In genomic region chr13:98798849-98799645, GRCh38 we compare ENCODE assay signal across 22 cellular contexts. TPM values are rescaled to one million over a fixed set of nuclear protein-coding genes. Genes with fewer than 3 reads are reported as not detected.
DNase-seq lines count a peak whose midpoint lies in the region; ATAC-seq, FAIRE-seq and TF ChIP-seq lines count a peak whose summit lies in the region.
"Had no signal": no experiment of that assay in that cellular context is flagged by ENCODE, and none has a peak within 500 bp of the region (broad histone marks: within the 10 kb centered on the region; RNA-seq: fewer than 3 reads in every experiment).

No MANE protein-coding gene starts in this region.

- H2AK5ac ChIP-seq in mesenchymal stem cell (ENCODE audit: low read length, severe bottlenecking): no peak overlapping the region

- intact Hi-C loops in pancreas (cut with DNase I): no loop called here

- no peak overlapping the region for H3K4ac ChIP-seq in mesenchymal stem cell (ENCODE audit: low read depth in 1 of 2, low read length in 2 of 2)

- H3K4me2 ChIP-seq in mesenchymal stem cell (ENCODE audit: low read length, poor library complexity, severe bottlenecking): no peak overlapping the region
- H3K4me2 ChIP-seq: BLaER1 had no signal

- H4K8ac ChIP-seq in mesenchymal stem cell (ENCODE audit: low read length): no peak overlapping the region

- H2BK5ac ChIP-seq in mesenchymal stem cell (ENCODE audit: low read depth, low read length, poor library complexity, severe bottlenecking): no peak overlapping the region

- H2AFZ ChIP-seq in mesenchymal stem cell (ENCODE audit: low read depth, low read length): no peak overlapping the region

- peaks cover 1% of the 10 kb centered on the region for H3K79me1 ChIP-seq in mesenchymal stem cell (replicated peaks; ENCODE audit: low read length, poor library complexity, severe bottlenecking)

- H2BK12ac ChIP-seq in mesenchymal stem cell (ENCODE audit: low read length in 2 of 2): no peak overlapping the region

- TF ChIP-seq CTCF in pancreas (IDR thresholded peaks at IDR 0.05): no peak

- H4K91ac ChIP-seq in mesenchymal stem cell (ENCODE audit: low read length): no peak overlapping the region

- no peaks in the 10 kb centered on the region for H3K9me3 ChIP-seq in pancreas
- H3K9me3 ChIP-seq in mesenchymal stem cell (ENCODE audit: control insufficient read depth, low read length): no peaks in the 10 kb centered on the region
- H3K9me3 ChIP-seq: colonic mucosa, ovary had no signal

- ATAC-seq in pancreas: no peak
- ATAC-seq: left ventricle myocardium superior had no signal

- peak; percentile 59 for FAIRE-seq in pancreas (lab: Jason Lieb, UNC)
- FAIRE-seq: D721Med, RCC 7860 had no signal

- H2BK120ac ChIP-seq in mesenchymal stem cell (ENCODE audit: low read depth, low read length): no peak overlapping the region

- no peak overlapping the region for H3K14ac ChIP-seq in mesenchymal stem cell (ENCODE audit: low read length in 2 of 2)

- no peak overlapping the region for H2BK15ac ChIP-seq in mesenchymal stem cell (ENCODE audit: low read depth, poor library complexity, severe bottlenecking)

- H3K27me3 ChIP-seq in pancreas (no peaks in the 10 kb centered on the region), mesenchymal stem cell (ENCODE audit: control insufficient read depth in 1 of 2, insufficient read depth in 1 of 2, low read length in 2 of 2) (no peaks in the 10 kb centered on the region)
- H3K27me3 ChIP-seq: BLaER1, colonic mucosa, ovary had no signal

- 90 to 92% methylated on average over 5 of the region's 5 CpGs for WGBS in pancreas, 2 donors
- 94% methylated on average over 2 of the region's 5 CpGs for WGBS in mesenchymal stem cell

- no peak overlapping the region for H3K4me3 ChIP-seq in pancreas
- H3K4me3 ChIP-seq in mesenchymal stem cell (ENCODE audit: insufficient read depth in 1 of 2, low read depth in 1 of 2, low read length in 2 of 2): peak overlapping the region in 1 of 2 experiments; percentile 43
- H3K4me3 ChIP-seq: BLaER1, colonic mucosa, ovary had no signal

- DNase-seq in EH (ENCODE audit: low read depth) (peak; percentile 81), RPMI7951 (ENCODE audit: low read depth) (peak; percentile 69), fibroblast of peridontal ligament (ENCODE audit: extremely low read depth) (peak; percentile 99), pancreas (no peak), mesenchymal stem cell (no peak), T-helper 9 cell (no peak), ureter (ENCODE audit: low spot score) (no peak)
- DNase-seq in stimulated activated naive CD4-positive, alpha-beta T cell treated with Interleukin-2 at 50 U/mL for 16 hours (lab: John Stamatoyannopoulos, UW): no peak
- DNase-seq: activated CD4-positive, alpha-beta T cell treated with anti-CD3 and anti-CD28 coated beads, Interleukin-2, amount 10 ng/mL, durations not matched to agents 7 days and 5 days; activated naive CD4-positive, alpha-beta T cell; colonic mucosa; GDM1; left ventricle myocardium superior; NCI-H146; ovary; stimulated activated CD4-positive, alpha-beta T cell treated with anti-CD3 and anti-CD28 coated beads, Interleukin-4, amount 100 ng/mL, for 4 hours had no signal

- H3K27ac ChIP-seq in pancreas (no peak overlapping the region), mesenchymal stem cell (ENCODE audit: low read length, poor library complexity, severe bottlenecking) (no peak overlapping the region)
- H3K27ac ChIP-seq: BLaER1, colonic mucosa, ovary had no signal

- no peak overlapping the region for H3K9ac ChIP-seq in mesenchymal stem cell (ENCODE audit: low read length)
- H3K9ac ChIP-seq: BLaER1 had no signal

- H3K4me1 ChIP-seq in pancreas: no peaks in the 10 kb centered on the region
- H3K4me1 ChIP-seq in mesenchymal stem cell (ENCODE audit: control insufficient read depth, insufficient read depth, low read depth, low read length): no peaks in the 10 kb centered on the region
- H3K4me1 ChIP-seq: colonic mucosa had no signal

- no peak overlapping the region for H3K18ac ChIP-seq in mesenchymal stem cell (ENCODE audit: low read depth in 1 of 2, low read length in 2 of 2)

- H3K36me3 ChIP-seq in pancreas (peaks cover 0 to 6% (median 0%) of the 10 kb centered on the region in 3 donors), mesenchymal stem cell (ENCODE audit: control insufficient read depth in 1 of 2, insufficient read depth in 2 of 2, low read depth in 1 of 2, low read length in 2 of 2) (peaks cover 23 to 56% of the 10 kb centered on the region in 2 experiments)
- H3K36me3 ChIP-seq: BLaER1, ovary had no signal

- H3K23ac ChIP-seq in mesenchymal stem cell (ENCODE audit: low read length in 2 of 2): no peak overlapping the region

RNA-seq across cellular contexts. Expression of gene SLC15A1, which starts 46.6 kb away (rescaled TPM):
- under 0.01 TPM in 1 of 2 replicates, not detected in the other for total RNA-seq in RPMI7951 (2014; rRNA removed; shearing (Covaris generic))
- total RNA-seq in pancreas (1 to 10 TPM; 4.6 to 9.9 (median 6.2) TPM), ureter (8.9 TPM)
- 10 to 100 TPM in 1 of 2 donors, 1 to 10 TPM in 1; 9.7 to 16.7 TPM for polyA plus RNA-seq in pancreas
- not detected for polyA plus RNA-seq in mesenchymal stem cell (2013, experiment 1 of 2)
- polyA plus RNA-seq in mesenchymal stem cell (2013, experiment 2 of 2): not detected
- total RNA-seq: activated CD4-positive, alpha-beta T cell treated with anti-CD3 and anti-CD28 coated beads, Interleukin-2, amount 10 ng/mL, durations not matched to agents 7 days and 5 days; glomerular endothelial cell; left ventricle myocardium superior; myocyte; skeletal muscle tissue had no signal

Comparison
In these comparisons a context has a peak if more than half of its experiments do, and no peak if none do; other contexts are left out.
1. DNase-seq: peak in EH (single experiment), RPMI7951 (single experiment) and fibroblast of peridontal ligament (single experiment); none in pancreas (0 of 6), mesenchymal stem cell (single experiment), stimulated activated naive CD4-positive, alpha-beta T cell treated with Interleukin-2 at 50 U/mL for 16 hours (single experiment), T-helper 9 cell (single experiment) and ureter (single experiment).